29 cellular contexts compared by ENCODE assay signal in genomic region chr1:67609942-67610341, GRCh38.
DNase-seq lines count a peak whose midpoint lies in the region; ATAC-seq, FAIRE-seq and TF ChIP-seq lines count a peak whose summit lies in the region.
"Had no signal": no experiment of that assay in that cellular context is flagged by ENCODE, and none has a peak within 500 bp of the region (broad histone marks: within the 10 kb centered on the region; RNA-seq: fewer than 3 reads in every experiment).

No MANE protein-coding gene starts in this region.

- no peaks in the 10 kb centered on the region for H3F3A ChIP-seq in smooth muscle cell (ENCODE audit: low read depth)

- intact Hi-C loops in pancreas (cut with DNase I) = no loop called here

- ATAC-seq in GM18909 (IDR thresholded peaks at IDR 0.05; ENCODE audit: poor library complexity, unreplicated experiment) (peak; percentile 51), GM21786 (IDR thresholded peaks at IDR 0.05; ENCODE audit: unreplicated experiment) (peak; percentile 48), HG03342 (IDR thresholded peaks at IDR 0.05; ENCODE audit: unreplicated experiment) (peak; percentile 51), pancreas (no peak), SK-N-SH treated with all-trans-retinoic acid at 6 μM for 48 hours (no peak)
- ATAC-seq: activated CD8-positive, alpha-beta T cell treated with anti-CD3 and anti-CD28 coated beads for 36 hours; activated T-cell treated with anti-CD3 and anti-CD28 coated beads, Interleukin-2, amount 50 U/mL, for 4 hours; effector memory CD8-positive, alpha-beta T cell; HCT116; left lung had no signal

- H3K9me3 ChIP-seq in pancreas (no peaks in the 10 kb centered on the region), smooth muscle cell (replicated peaks; ENCODE audit: low read depth) (no peaks in the 10 kb centered on the region)
- H3K9me3 ChIP-seq: ascending aorta, BE2C, left lung, MG63, Peyer's patch, vagina had no signal

- H3K27ac ChIP-seq in pancreas (no peak overlapping the region), smooth muscle cell (ENCODE audit: low read depth) (no peak overlapping the region)
- H3K27ac ChIP-seq: ascending aorta, left lung, neural progenitor cell, Peyer's patch, SK-N-MC, vagina had no signal

- H3K4me3 ChIP-seq in GM06990 (replicated peaks; ENCODE audit: low read depth, low read length) (no peak overlapping the region), pancreas (no peak overlapping the region), smooth muscle cell (no peak overlapping the region)
- H3K4me3 ChIP-seq: ascending aorta, left lung, MG63, neural progenitor cell, Peyer's patch, SK-N-MC, vagina had no signal

- H3K79me2 ChIP-seq in smooth muscle cell (ENCODE audit: low read depth) = no peaks in the 10 kb centered on the region

- 78 to 83% methylated on average over 7 of the region's 7 CpGs for WGBS in pancreas, 2 donors
- 91% methylated on average over 7 of the region's 7 CpGs for WGBS in smooth muscle cell (ENCODE audit: low lambda C conversion rate)

- no peaks in the 10 kb centered on the region for H3K4me1 ChIP-seq in pancreas
- no peaks in the 10 kb centered on the region for H3K4me1 ChIP-seq in smooth muscle cell (ENCODE audit: low read depth)
- H3K4me1 ChIP-seq: BE2C, Peyer's patch had no signal

- no peak overlapping the region for H3K9ac ChIP-seq in smooth muscle cell (ENCODE audit: low read depth)
- H3K9ac ChIP-seq: neural progenitor cell had no signal

- H3K4me2 ChIP-seq in smooth muscle cell = no peak overlapping the region
- H3K4me2 ChIP-seq: neural progenitor cell had no signal

- no peak for TF ChIP-seq CTCF in GM06990 (IDR thresholded peaks at IDR 0.05; ENCODE audit: insufficient read depth, low read length, poor library complexity, severe bottlenecking)
- TF ChIP-seq CTCF in pancreas (IDR thresholded peaks at IDR 0.05) = no peak
- TF ChIP-seq CTCF in smooth muscle cell (IDR thresholded peaks at IDR 0.05; ENCODE audit: borderline replicate concordance, insufficient read depth, poor library complexity, severe bottlenecking) = no peak

- H3K27me3 ChIP-seq in GM06990 (replicated peaks; ENCODE audit: control insufficient read depth, insufficient read depth, low read length) = no peaks in the 10 kb centered on the region; the same call in none of the 2 replicates
- H3K27me3 ChIP-seq in pancreas = no peaks in the 10 kb centered on the region
- no peaks in the 10 kb centered on the region for H3K27me3 ChIP-seq in smooth muscle cell (ENCODE audit: low read depth)
- H3K27me3 ChIP-seq: ascending aorta, BE2C, left lung, MG63, neural progenitor cell, Peyer's patch, vagina had no signal

- DNase-seq in GM06990 (ENCODE audit: extremely low read depth, insufficient read length) (peak; percentile 3), pancreas (no peak), ecto neural progenitor cell (ENCODE audit: low spot score) (no peak), smooth muscle cell (lab: John Stamatoyannopoulos, UW; ENCODE audit: unreplicated experiment) (no peak)
- DNase-seq: activated CD4-positive, CD25-positive, alpha-beta regulatory T cell; activated CD8-positive, alpha-beta T cell treated with anti-CD3 and anti-CD28 coated beads for 36 hours; activated naive CD4-positive, alpha-beta T cell treated with anti-CD3 and anti-CD28 coated beads, Interleukin-2, amount 50 U/mL, for 16 hours; activated T-cell treated with anti-CD3 and anti-CD28 coated beads, Interleukin-2, amount 50 U/mL, for 4 hours; BE2C; effector memory CD8-positive, alpha-beta T cell; glutamatergic neuron; IMR-90; left lung; MG63; midbrain; NCI-H774; Peyer's patch; small intestine; stimulated activated CD4-positive, alpha-beta T cell treated with anti-CD3 and anti-CD28 coated beads, Interleukin-4, amount 100 ng/mL, for 4 hours; T-helper 9 cell had no signal

- H3K36me3 ChIP-seq in GM06990 (ENCODE audit: control insufficient read depth, insufficient read depth, low read length) = no peaks in the 10 kb centered on the region
- H3K36me3 ChIP-seq in pancreas = no peaks in the 10 kb centered on the region
- H3K36me3 ChIP-seq in smooth muscle cell (ENCODE audit: low read depth) = no peaks in the 10 kb centered on the region
- H3K36me3 ChIP-seq: ascending aorta, BE2C, left lung, MG63, neural progenitor cell, Peyer's patch, vagina had no signal

- no peak for FAIRE-seq in pancreas (lab: Jason Lieb, UNC)
- FAIRE-seq: small intestine had no signal

- no peak overlapping the region for H2AFZ ChIP-seq in smooth muscle cell (ENCODE audit: low read depth)
- H2AFZ ChIP-seq: neural progenitor cell had no signal

- no peaks in the 10 kb centered on the region for H4K20me1 ChIP-seq in smooth muscle cell (ENCODE audit: low read depth)

TF ChIP-seq in SK-N-SH treated with all-trans-retinoic acid at 6 μM for 48 hours, 23 proteins besides CTCF, POLR2A, EP300 and RAD21:
- TF ChIP-seq, protein P1, sequence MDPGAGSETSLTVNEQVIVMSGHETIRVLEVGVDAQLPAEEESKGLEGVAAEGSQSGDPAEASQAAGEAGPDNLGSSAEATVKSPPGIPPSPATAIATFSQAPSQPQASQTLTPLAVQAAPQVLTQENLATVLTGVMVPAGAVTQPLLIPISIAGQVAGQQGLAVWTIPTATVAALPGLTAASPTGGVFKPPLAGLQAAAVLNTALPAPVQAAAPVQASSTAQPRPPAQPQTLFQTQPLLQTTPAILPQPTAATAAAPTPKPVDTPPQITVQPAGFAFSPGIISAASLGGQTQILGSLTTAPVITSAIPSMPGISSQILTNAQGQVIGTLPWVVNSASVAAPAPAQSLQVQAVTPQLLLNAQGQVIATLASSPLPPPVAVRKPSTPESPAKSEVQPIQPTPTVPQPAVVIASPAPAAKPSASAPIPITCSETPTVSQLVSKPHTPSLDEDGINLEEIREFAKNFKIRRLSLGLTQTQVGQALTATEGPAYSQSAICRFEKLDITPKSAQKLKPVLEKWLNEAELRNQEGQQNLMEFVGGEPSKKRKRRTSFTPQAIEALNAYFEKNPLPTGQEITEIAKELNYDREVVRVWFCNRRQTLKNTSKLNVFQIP (CRISPR knock-in tag; IDR thresholded peaks at IDR 0.05; ENCODE audit: borderline replicate concordance, low read depth) = no peak
- TF ChIP-seq, protein P2, sequence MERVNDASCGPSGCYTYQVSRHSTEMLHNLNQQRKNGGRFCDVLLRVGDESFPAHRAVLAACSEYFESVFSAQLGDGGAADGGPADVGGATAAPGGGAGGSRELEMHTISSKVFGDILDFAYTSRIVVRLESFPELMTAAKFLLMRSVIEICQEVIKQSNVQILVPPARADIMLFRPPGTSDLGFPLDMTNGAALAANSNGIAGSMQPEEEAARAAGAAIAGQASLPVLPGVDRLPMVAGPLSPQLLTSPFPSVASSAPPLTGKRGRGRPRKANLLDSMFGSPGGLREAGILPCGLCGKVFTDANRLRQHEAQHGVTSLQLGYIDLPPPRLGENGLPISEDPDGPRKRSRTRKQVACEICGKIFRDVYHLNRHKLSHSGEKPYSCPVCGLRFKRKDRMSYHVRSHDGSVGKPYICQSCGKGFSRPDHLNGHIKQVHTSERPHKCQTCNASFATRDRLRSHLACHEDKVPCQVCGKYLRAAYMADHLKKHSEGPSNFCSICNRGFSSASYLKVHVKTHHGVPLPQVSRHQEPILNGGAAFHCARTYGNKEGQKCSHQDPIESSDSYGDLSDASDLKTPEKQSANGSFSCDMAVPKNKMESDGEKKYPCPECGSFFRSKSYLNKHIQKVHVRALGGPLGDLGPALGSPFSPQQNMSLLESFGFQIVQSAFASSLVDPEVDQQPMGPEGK (CRISPR knock-in tag; IDR thresholded peaks at IDR 0.05; ENCODE audit: borderline replicate concordance) = no peak
- TF ChIP-seq CSRNP3 (CRISPR knock-in tag; IDR thresholded peaks at IDR 0.05) (no peak), ESRRG (CRISPR knock-in tag; IDR thresholded peaks at IDR 0.05) (no peak), RARB (CRISPR knock-in tag; IDR thresholded peaks at IDR 0.05) (no peak), ZNF70 (CRISPR knock-in tag; IDR thresholded peaks at IDR 0.05) (no peak), BACH2 (CRISPR knock-in tag; IDR thresholded peaks at IDR 0.05; ENCODE audit: borderline replicate concordance) (no peak), OSR1 (CRISPR knock-in tag; IDR thresholded peaks at IDR 0.05) (no peak), ZNF8 (CRISPR knock-in tag; IDR thresholded peaks at IDR 0.05) (no peak), CREB5 (CRISPR knock-in tag; IDR thresholded peaks at IDR 0.05; ENCODE audit: low read depth) (no peak), ZNF565 (CRISPR knock-in tag; conservative IDR thresholded peaks at IDR 0.05; ENCODE audit: low read depth) (no peak), ZC3H10 (CRISPR knock-in tag; IDR thresholded peaks at IDR 0.05) (no peak), PPARA (CRISPR knock-in tag; IDR thresholded peaks at IDR 0.05; ENCODE audit: borderline replicate concordance) (no peak), GLIS3 (CRISPR knock-in tag; IDR thresholded peaks at IDR 0.05) (no peak), ZFP30 (CRISPR knock-in tag; IDR thresholded peaks at IDR 0.05) (no peak), TOX (CRISPR knock-in tag; IDR thresholded peaks at IDR 0.05; ENCODE audit: borderline replicate concordance) (no peak)
TF ChIP-seq in SK-N-SH treated with all-trans-retinoic acid at 6 μM for 48 hours: peak in this region for 0.

Comparison
In these comparisons a context has a peak if more than half of its experiments do, and no peak if none do; other contexts are left out.
1. ATAC-seq: peak in GM18909 (single experiment), GM21786 (single experiment) and HG03342 (single experiment); none in pancreas (0 of 4) and SK-N-SH treated with all-trans-retinoic acid at 6 μM for 48 hours (single experiment).